Comparison of ENCODE assay signal across 21 cellular contexts in genomic region chr12:93043877-93044209, GRCh38.
"Had no signal": no experiment of that assay in that cellular context is flagged by ENCODE, and none has a peak within 500 bp of the region (broad histone marks: within the 10 kb centered on the region; RNA-seq: fewer than 3 reads in every experiment).

No MANE protein-coding gene starts in this region.

- ATAC-seq: effector memory CD8-positive, alpha-beta T cell; left lobe of liver; mucosa of descending colon; natural killer cell treated with Interleukin-12 subunit alpha and Interleukin-12 subunit beta and Interleukin-15 and Interleukin-18, amount 100 ng/mL, for 72 hours; psoas muscle; right cardiac atrium; stimulated activated memory B cell treated with anti-CD40 and anti-IgM and Interleukin-4, amounts not matched to agents 10 μg/mL and 1 μg/mL and 100 μg/mL, for 72 hours; stimulated activated naive CD8-positive, alpha-beta T cell treated with anti-CD3 and anti-CD28 coated beads, Interleukin-15, Interleukin-2, amounts not matched to agents 100 U/mL and 50 U/mL, for 24 hours had no signal

- H3K36me3 Mint-ChIP-seq: mesothelial cell of epicardium; naive B cell; natural killer cell treated with Interleukin-12 subunit alpha and Interleukin-12 subunit beta and Interleukin-15 and Interleukin-18, amount 100 ng/mL, for 72 hours; stimulated activated memory B cell treated with anti-CD40 and anti-IgM and Interleukin-4, amounts not matched to agents 10 μg/mL and 1 μg/mL and 100 μg/mL, for 72 hours; type B pancreatic cell had no signal

- H3K4me3 Mint-ChIP-seq: effector memory CD8-positive, alpha-beta T cell; mesothelial cell of epicardium; naive B cell; natural killer cell treated with Interleukin-12 subunit alpha and Interleukin-12 subunit beta and Interleukin-15 and Interleukin-18, amount 100 ng/mL, for 72 hours; stimulated activated memory B cell treated with anti-CD40 and anti-IgM and Interleukin-4, amounts not matched to agents 10 μg/mL and 1 μg/mL and 100 μg/mL, for 72 hours; type B pancreatic cell had no signal

- H3K27me3 Mint-ChIP-seq: stimulated activated memory B cell treated with anti-CD40 and anti-IgM and Interleukin-4, amounts not matched to agents 10 μg/mL and 1 μg/mL and 100 μg/mL, for 72 hours; type B pancreatic cell had no signal

- FAIRE-seq: frontal cortex, kidney had no signal

- H3K4me1 Mint-ChIP-seq: mesothelial cell of epicardium, naive B cell had no signal

- H3K27ac Mint-ChIP-seq: effector memory CD8-positive, alpha-beta T cell; mesothelial cell of epicardium; naive B cell; natural killer cell treated with Interleukin-12 subunit alpha and Interleukin-12 subunit beta and Interleukin-15 and Interleukin-18, amount 100 ng/mL, for 72 hours; stimulated activated memory B cell treated with anti-CD40 and anti-IgM and Interleukin-4, amounts not matched to agents 10 μg/mL and 1 μg/mL and 100 μg/mL, for 72 hours; type B pancreatic cell had no signal

- H3K9me3 Mint-ChIP-seq: effector memory CD8-positive, alpha-beta T cell; natural killer cell treated with Interleukin-12 subunit alpha and Interleukin-12 subunit beta and Interleukin-15 and Interleukin-18, amount 100 ng/mL, for 72 hours; stimulated activated memory B cell treated with anti-CD40 and anti-IgM and Interleukin-4, amounts not matched to agents 10 μg/mL and 1 μg/mL and 100 μg/mL, for 72 hours had no signal

- DNase-seq: effector memory CD8-positive, alpha-beta T cell; kidney; mesenchymal stem cell; mucosa of descending colon; naive B cell; nucleus accumbens; psoas muscle; right cardiac atrium; sigmoid colon; stimulated activated CD4-positive, alpha-beta T cell treated with anti-CD3 and anti-CD28 coated beads, Interleukin-2, amount 100 ng/mL, for 24 hours; stimulated activated CD4-positive, alpha-beta T cell treated with anti-CD3 and anti-CD28 coated beads, Interleukin-4, amount 100 ng/mL, for 24 hours; stimulated activated naive CD8-positive, alpha-beta T cell treated with anti-CD3 and anti-CD28 coated beads, Interleukin-15, Interleukin-2, amounts not matched to agents 100 U/mL and 50 U/mL, for 24 hours; substantia nigra; testis; tibial artery had no signal
